ENCODE assay signal across 2 cellular contexts in the genomic region with DNA sequence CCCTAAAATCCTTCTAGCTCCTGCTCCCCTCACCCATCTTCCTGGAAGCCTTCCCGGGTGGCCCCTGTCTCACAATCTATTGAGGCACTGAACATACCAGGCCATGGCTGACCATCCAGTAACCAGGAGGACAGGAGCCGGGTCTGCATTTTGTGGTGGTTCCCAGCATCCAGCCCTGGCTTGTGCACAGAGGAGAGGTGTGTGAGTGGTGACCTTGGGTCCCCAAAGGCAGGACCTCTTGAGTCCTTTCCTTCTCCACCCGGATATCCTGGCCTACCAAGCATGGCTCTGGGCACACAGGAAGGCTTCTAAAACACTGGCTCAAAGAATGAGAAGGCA.
A peak's percentile ranks its signal among the peaks of the same experiment; 100 is the strongest.
TF ChIP-seq lines count a peak whose summit lies in the region.

No MANE protein-coding gene starts in this region.

TF ChIP-seq in liver, 16 proteins besides CTCF, POLR2A, EP300 and RAD21:
- TF ChIP-seq HNF4A (conservative IDR thresholded peaks at IDR 0.05) (peak in 1 of 2 donors; percentile 3), EGR1 (IDR thresholded peaks at IDR 0.05; ENCODE audit: low read depth in 2 of 2) (no peak)

TF ChIP-seq in HepG2, 621 proteins besides CTCF, POLR2A, EP300 and RAD21:
- no peak for TF ChIP-seq AHR (CRISPR knock-in tag; IDR thresholded peaks at IDR 0.05)
TF ChIP-seq in HepG2: peak in this region for 0.
